In the genomic region with DNA sequence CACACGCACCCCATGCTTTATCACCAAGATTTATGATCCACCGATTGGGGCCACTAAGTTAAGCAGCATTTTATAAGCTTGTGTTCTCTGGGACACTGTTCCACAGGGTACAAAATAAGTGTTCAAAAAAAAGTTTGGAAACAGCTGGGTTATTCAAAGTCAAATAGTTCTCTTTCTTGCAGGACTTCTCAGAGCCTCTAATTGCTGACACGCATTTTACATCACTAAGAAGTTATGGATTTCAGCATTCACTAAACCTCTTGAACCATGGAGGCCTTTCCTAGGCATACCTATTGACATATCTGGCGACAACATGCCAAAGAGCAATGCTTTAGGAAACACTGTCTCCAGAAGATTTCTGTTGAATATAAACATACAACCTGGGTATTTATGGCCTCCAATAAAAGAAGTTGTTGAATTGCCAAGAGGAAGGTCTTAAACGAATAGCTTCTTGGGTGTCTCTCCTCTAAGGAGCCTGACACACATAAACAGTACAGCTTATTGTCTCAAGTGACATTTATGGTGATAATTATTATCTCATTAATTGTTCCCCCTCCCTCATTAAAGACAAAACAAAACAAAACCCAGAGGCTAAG, we compare ENCODE assay signal across 24 cellular contexts.
"Had no signal": no experiment of that assay in that cellular context is flagged by ENCODE, and none has a peak within 500 bp of the region (broad histone marks: within the 10 kb centered on the region; RNA-seq: fewer than 3 reads in every experiment).

No MANE protein-coding gene starts in this region.

- H3K4me1 Mint-ChIP-seq: activated CD4-positive, alpha-beta T cell treated with anti-CD3 and anti-CD28 coated beads, Interleukin-2, amount 10 ng/mL, durations not matched to agents 7 days and 5 days; activated naive CD4-positive, alpha-beta T cell treated with anti-CD3 and anti-CD28 coated beads, Interleukin-2, amount 50 U/mL, for 24 hours; neural progenitor cell had no signal

- H3K4me1 ChIP-seq: neural progenitor cell had no signal

- H3K9me3 Mint-ChIP-seq: activated CD4-positive, alpha-beta T cell treated with anti-CD3 and anti-CD28 coated beads, Interleukin-2, amount 10 ng/mL, durations not matched to agents 7 days and 5 days; activated CD8-positive, alpha-beta T cell treated with anti-CD3 and anti-CD28 coated beads for 36 hours; activated naive CD4-positive, alpha-beta T cell treated with anti-CD3 and anti-CD28 coated beads, Interleukin-2, amount 50 U/mL, for 24 hours; activated T-helper 1 cell treated with anti-CD3 and anti-CD28 coated beads, Interleukin-12 subunit alpha, Interleukin-12 subunit beta, Interleukin-2, Interleukin-4 antibody, amounts not matched to agents 30 ng/mL and 10 ng/mL and 1 ng/mL, durations not matched to agents 14 hours and 24 hours and 36 hours; neural progenitor cell had no signal

- H3K36me3 Mint-ChIP-seq: activated naive CD4-positive, alpha-beta T cell treated with anti-CD3 and anti-CD28 coated beads, Interleukin-2, amount 50 U/mL, for 24 hours; brain; memory B cell; naive B cell; neural progenitor cell had no signal

- ATAC-seq: activated CD8-positive, alpha-beta T cell treated with anti-CD3 and anti-CD28 coated beads for 36 hours; stimulated activated naive CD8-positive, alpha-beta T cell treated with anti-CD3 and anti-CD28 coated beads, Interleukin-15, Interleukin-2, amounts not matched to agents 100 U/mL and 50 U/mL, for 24 hours had no signal

- FAIRE-seq: endothelial cell of umbilical vein, frontal cortex, urothelium cell line had no signal

- H3K27me3 Mint-ChIP-seq: activated CD8-positive, alpha-beta T cell treated with anti-CD3 and anti-CD28 coated beads for 36 hours; activated naive CD4-positive, alpha-beta T cell treated with anti-CD3 and anti-CD28 coated beads, Interleukin-2, amount 50 U/mL, for 24 hours; brain; memory B cell; naive B cell had no signal

- H3K9me3 ChIP-seq: spleen, thyroid gland had no signal

- H3K4me3 Mint-ChIP-seq: activated CD4-positive, alpha-beta T cell treated with anti-CD3 and anti-CD28 coated beads, Interleukin-2, amount 10 ng/mL, durations not matched to agents 7 days and 5 days; activated CD8-positive, alpha-beta T cell treated with anti-CD3 and anti-CD28 coated beads for 36 hours; activated naive CD4-positive, alpha-beta T cell treated with anti-CD3 and anti-CD28 coated beads, Interleukin-2, amount 50 U/mL, for 24 hours; activated T-helper 1 cell treated with anti-CD3 and anti-CD28 coated beads, Interleukin-12 subunit alpha, Interleukin-12 subunit beta, Interleukin-2, Interleukin-4 antibody, amounts not matched to agents 30 ng/mL and 10 ng/mL and 1 ng/mL, durations not matched to agents 14 hours and 24 hours and 36 hours; brain; memory B cell; naive B cell; neural progenitor cell had no signal

- H3K27ac ChIP-seq: neural progenitor cell, spleen had no signal

- H3K27me3 ChIP-seq: neural progenitor cell, spleen, thyroid gland had no signal

- H3K27ac Mint-ChIP-seq: activated CD4-positive, alpha-beta T cell treated with anti-CD3 and anti-CD28 coated beads, Interleukin-2, amount 10 ng/mL, durations not matched to agents 7 days and 5 days; activated CD8-positive, alpha-beta T cell treated with anti-CD3 and anti-CD28 coated beads for 36 hours; activated naive CD4-positive, alpha-beta T cell treated with anti-CD3 and anti-CD28 coated beads, Interleukin-2, amount 50 U/mL, for 24 hours; activated T-helper 1 cell treated with anti-CD3 and anti-CD28 coated beads, Interleukin-12 subunit alpha, Interleukin-12 subunit beta, Interleukin-2, Interleukin-4 antibody, amounts not matched to agents 30 ng/mL and 10 ng/mL and 1 ng/mL, durations not matched to agents 14 hours and 24 hours and 36 hours; memory B cell; neural progenitor cell had no signal

- H3K4me3 ChIP-seq: neural progenitor cell, spleen, thyroid gland had no signal

- DNase-seq: activated CD4-positive, alpha-beta T cell treated with anti-CD3 and anti-CD28 coated beads, Interleukin-2, amount 10 ng/mL, durations not matched to agents 7 days and 5 days; activated CD8-positive, alpha-beta T cell treated with anti-CD3 and anti-CD28 coated beads for 36 hours; activated gamma-delta T cell treated with Interleukin-2 at 50 U/mL for 16 hours; aorta; effector memory CD4-positive, alpha-beta T cell; glutamatergic neuron; hippocampal formation; left ventricle myocardium superior; naive B cell; posterior cingulate gyrus; spleen; stimulated activated CD4-positive, alpha-beta T cell treated with anti-CD3 and anti-CD28 coated beads, Interleukin-4, amount 100 ng/mL, for 4 hours; stimulated activated naive CD8-positive, alpha-beta T cell treated with anti-CD3 and anti-CD28 coated beads, Interleukin-15, Interleukin-2, amounts not matched to agents 100 U/mL and 50 U/mL, for 24 hours; substantia nigra; T-helper 2 cell had no signal

- H3K36me3 ChIP-seq: neural progenitor cell, spleen, thyroid gland had no signal
